In genomic region chr9:113705306-113705937, GRCh38 we compare ENCODE assay signal across 30 cellular contexts.
A peak's percentile ranks its signal among the peaks of the same experiment; 100 is the strongest.
DNase-seq lines count a peak whose midpoint lies in the region; ATAC-seq, FAIRE-seq and TF ChIP-seq lines count a peak whose summit lies in the region.
"Had no signal": no experiment of that assay in that cellular context is flagged by ENCODE, and none has a peak within 500 bp of the region (broad histone marks: within the 10 kb centered on the region; RNA-seq: fewer than 3 reads in every experiment).

No MANE protein-coding gene starts in this region.

- peaks cover 2% of the 10 kb centered on the region for H3K4me1 ChIP-seq in upper lobe of right lung
- H3K4me1 ChIP-seq: transverse colon had no signal

- H3K27me3 Mint-ChIP-seq in immature natural killer cell (ENCODE audit: low read depth in 3 of 3) (peaks cover 0 to 3% (median 1%) of the 10 kb centered on the region in 3 donors), mesothelial cell of epicardium (ENCODE audit: low read depth) (peaks cover 13% of the 10 kb centered on the region)

- H3K36me3 ChIP-seq in upper lobe of right lung: no peaks in the 10 kb centered on the region
- H3K36me3 ChIP-seq: MG63, ovary, transverse colon had no signal

- H3K36me3 Mint-ChIP-seq in immature natural killer cell: peaks cover 0 to 22% (median 2%) of the 10 kb centered on the region in 3 donors
- H3K36me3 Mint-ChIP-seq in mesothelial cell of epicardium: no peaks in the 10 kb centered on the region
- H3K36me3 Mint-ChIP-seq: CD4-positive, alpha-beta memory T cell; memory B cell had no signal

- H3K4me1 Mint-ChIP-seq in immature natural killer cell: peaks cover 54 to 55% of the 10 kb centered on the region in 2 donors
- peaks cover 7% of the 10 kb centered on the region for H3K4me1 Mint-ChIP-seq in mesothelial cell of epicardium
- H3K4me1 Mint-ChIP-seq: CD4-positive, alpha-beta memory T cell; memory B cell; naive B cell had no signal

- intact Hi-C loops in upper lobe of right lung (cut with DNase I): no loop called here

- H3K27ac ChIP-seq in upper lobe of right lung: peak overlapping the region; percentile 17
- H3K27ac ChIP-seq: ovary, SK-N-MC, transverse colon had no signal

- peak; percentile 16 for DNase-seq in activated effector memory CD4-positive, alpha-beta T cell treated with anti-CD3 and anti-CD28 coated beads, Interleukin-2, amount 50 U/mL, for 16 hours
- no peak for DNase-seq in activated effector memory CD4-positive, alpha-beta T cell treated with Interleukin-2 at 50 U/mL for 16 hours
- DNase-seq in immature natural killer cell (peak; percentile 47 to 61 (median 61)), mesothelial cell of epicardium (ENCODE audit: low spot score in 2 of 2, unreplicated experiment in 2 of 2) (no peak), upper lobe of right lung (no peak), cortex of kidney (lab: John Stamatoyannopoulos, UW) (no peak), H54 (ENCODE audit: insufficient read length, low spot score) (no peak)
- DNase-seq: activated CD4-positive, alpha-beta T cell treated with anti-CD3 and anti-CD28 coated beads, Interleukin-2, amount 50 U/mL, for 48 hours; activated gamma-delta T cell treated with Interleukin-2 at 50 U/mL for 16 hours; CD4-positive, alpha-beta memory T cell; cerebellar nuclear complex; EL; MG63; naive B cell; NCI-H1417 treated with DMSO at 0.1 percent for 48 hours; NCI-H510A; OCI-M1; ovary; retina; stimulated activated CD4-positive, alpha-beta T cell treated with anti-CD3 and anti-CD28 coated beads, Interleukin-1b, Interleukin-23, amount 100 ng/mL, for 48 hours; stimulated activated CD8-positive, alpha-beta memory T cell treated with anti-CD3 and anti-CD28 coated beads, Interleukin-4, amount 100 ng/mL, for 48 hours; transverse colon had no signal

- no peaks in the 10 kb centered on the region for H3K9me3 ChIP-seq in upper lobe of right lung
- H3K9me3 ChIP-seq: ovary, transverse colon had no signal

- H3K9me3 Mint-ChIP-seq in immature natural killer cell (no peaks in the 10 kb centered on the region), mesothelial cell of epicardium (peaks cover 17% of the 10 kb centered on the region)

- ATAC-seq in upper lobe of right lung: no peak
- ATAC-seq in GM18519 (IDR thresholded peaks at IDR 0.05; ENCODE audit: low FRiP score, unreplicated experiment): no peak
- ATAC-seq: activated CD4-positive, CD25-positive, alpha-beta regulatory T cell treated with anti-CD3 and anti-CD28 coated beads, Interleukin-2, amount 50 U/mL, for 24 hours; GM12878; K562 had no signal

- H3K27me3 ChIP-seq in upper lobe of right lung: no peaks in the 10 kb centered on the region
- H3K27me3 ChIP-seq: MG63, ovary, transverse colon had no signal

- H3K4me3 ChIP-seq in upper lobe of right lung: no peak overlapping the region
- H3K4me3 ChIP-seq: GM12878, K562, MG63, ovary, SK-N-MC, smooth muscle cell, transverse colon had no signal

- no peak for TF ChIP-seq POLR2A in H54 (IDR thresholded peaks at IDR 0.05; ENCODE audit: low read depth, low read length)

- peak overlapping the region; percentile 71 to 83 (median 77) for H3K4me3 Mint-ChIP-seq in immature natural killer cell
- H3K4me3 Mint-ChIP-seq in mesothelial cell of epicardium: no peak overlapping the region
- H3K4me3 Mint-ChIP-seq: CD4-positive, alpha-beta memory T cell; memory B cell; naive B cell had no signal

- peak overlapping the region; percentile 69 to 95 (median 91) for H3K27ac Mint-ChIP-seq in immature natural killer cell
- H3K27ac Mint-ChIP-seq in mesothelial cell of epicardium: peak overlapping the region; percentile 11
- H3K27ac Mint-ChIP-seq: CD4-positive, alpha-beta memory T cell; memory B cell; naive B cell had no signal

- FAIRE-seq in H54 (lab: Jason Lieb, UNC): no peak
- FAIRE-seq: GM12878, K562, TTC549 had no signal

- TF ChIP-seq CTCF in mesothelial cell of epicardium (IDR thresholded peaks at IDR 0.05; ENCODE audit: unreplicated experiment) (no peak), upper lobe of right lung (IDR thresholded peaks at IDR 0.05) (no peak)

Comparison
In these comparisons a context has a peak if more than half of its experiments do, and no peak if none do; other contexts are left out.
1. DNase-seq: peak in activated effector memory CD4-positive, alpha-beta T cell treated with anti-CD3 and anti-CD28 coated beads, Interleukin-2, amount 50 U/mL, for 16 hours (single experiment) and immature natural killer cell (3 of 3); none in activated effector memory CD4-positive, alpha-beta T cell treated with Interleukin-2 at 50 U/mL for 16 hours (single experiment), mesothelial cell of epicardium (0 of 2), upper lobe of right lung (single experiment), cortex of kidney (single experiment) and H54 (single experiment).